Comparison of ENCODE assay signal across 8 cellular contexts in genomic region chr10:129467346-129468119, GRCh38. TPM values are rescaled to one million over a fixed set of nuclear protein-coding genes. Genes with fewer than 3 reads are reported as not detected.
DNase-seq lines count a peak whose midpoint lies in the region; ATAC-seq and TF ChIP-seq lines count a peak whose summit lies in the region.

No MANE protein-coding gene starts in this region.

- H3K9ac ChIP-seq in KMS-11, result peak overlapping the region; percentile 77

- TF ChIP-seq CTCF in KMS-11 (conservative IDR thresholded peaks at IDR 0.05; ENCODE audit: low read depth, low read length), result no peak
- no peak for TF ChIP-seq CTCF in breast epithelium (IDR thresholded peaks at IDR 0.05)
- no peak for TF ChIP-seq CTCF in left lung (IDR thresholded peaks at IDR 0.05)

- H3K36me3 ChIP-seq in KMS-11 (ENCODE audit: insufficient read depth), result no peaks in the 10 kb centered on the region
- no peaks in the 10 kb centered on the region for H3K36me3 ChIP-seq in breast epithelium
- H3K36me3 ChIP-seq in left lung, result peaks cover 0 to 13% of the 10 kb centered on the region in 2 donors

- DNase-seq in AG08395 (ENCODE audit: low spot score) (peak; percentile 10), breast epithelium (ENCODE audit: low spot score in 2 of 2) (no peak), left lung (peak in 1 of 2 donors; percentile 84), stromal cell of bone marrow (ENCODE audit: low read depth) (peak; percentile 2), SW 1271 (lab: John Stamatoyannopoulos, UW) (no peak)

- no peak for TF ChIP-seq POLR2A in breast epithelium (IDR thresholded peaks at IDR 0.05)

- intact Hi-C loops in breast epithelium (cut with DNase I; ENCODE audit: low total_unique reads) (no loop called here), left lung (cut with DNase I) (no loop called here)

- peak; percentile 9 for ATAC-seq in GM19324 (IDR thresholded peaks at IDR 0.05; ENCODE audit: low FRiP score, unreplicated experiment)
- ATAC-seq in left lung, result peak; percentile 43
- no peak for ATAC-seq in GM21717 (IDR thresholded peaks at IDR 0.05; ENCODE audit: unreplicated experiment)

- H3K4me2 ChIP-seq in KMS-11, result peak overlapping the region; percentile 79

- H3K27me3 ChIP-seq in KMS-11 (ENCODE audit: insufficient read depth, low read depth) (no peaks in the 10 kb centered on the region), breast epithelium (no peaks in the 10 kb centered on the region), left lung (no peaks in the 10 kb centered on the region)

- H3K4me1 ChIP-seq in KMS-11 (ENCODE audit: low read depth, poor library complexity, severe bottlenecking) (peaks cover 8% of the 10 kb centered on the region), breast epithelium (no peaks in the 10 kb centered on the region), left lung (peaks cover 0 to 14% of the 10 kb centered on the region in 2 donors)

- H3K27ac ChIP-seq in KMS-11 (peak overlapping the region; percentile 20; the same call in 1 of the 2 replicates), breast epithelium (peak overlapping the region; percentile 69 to 83), left lung (peak overlapping the region; percentile 71 to 72)

- no peaks in the 10 kb centered on the region for H3K79me2 ChIP-seq in KMS-11 (ENCODE audit: insufficient read depth, low read depth)

- no peaks in the 10 kb centered on the region for H3K9me3 ChIP-seq in breast epithelium
- no peaks in the 10 kb centered on the region for H3K9me3 ChIP-seq in left lung

- H3K4me3 ChIP-seq in KMS-11 (IDR thresholded peaks at IDR 0.05; ENCODE audit: insufficient read depth, low read depth, low read length), result no peak overlapping the region
- H3K4me3 ChIP-seq in breast epithelium, result peak overlapping the region; percentile 77 to 83 (median 80)
- peak overlapping the region; percentile 65 to 85 for H3K4me3 ChIP-seq in left lung

- peak overlapping the region; percentile 55 for H2AFZ ChIP-seq in KMS-11 (ENCODE audit: low read depth)

- no peaks in the 10 kb centered on the region for H4K20me1 ChIP-seq in KMS-11 (ENCODE audit: insufficient read depth)

RNA-seq across cellular contexts. Expression of gene MGMT, which starts 0.5 kb away (rescaled TPM):
- total RNA-seq in breast epithelium, result 10 to 100 TPM; 34.1 to 57.8 (median 46.7) TPM
- 10 to 100 TPM; 14.3 to 18.0 TPM for total RNA-seq in left lung

Comparison
In these comparisons a context has a peak if more than half of its experiments do, and no peak if none do; other contexts are left out.
1. DNase-seq: peak in AG08395 (single experiment) and stromal cell of bone marrow (single experiment); none in breast epithelium (0 of 2) and SW 1271 (0 of 2).
2. H3K27ac ChIP-seq: peak in every context shown above with its lines; median percentile 76 in breast epithelium; 72 in left lung; 20 in KMS-11.